In genomic region chr3:27352047-27352446, GRCh38 we compare ENCODE assay signal across 17 cellular contexts. TPM values are rescaled to one million over a fixed set of nuclear protein-coding genes. Genes with fewer than 3 reads are reported as not detected.
DNase-seq lines count a peak whose midpoint lies in the region; ATAC-seq, FAIRE-seq and TF ChIP-seq lines count a peak whose summit lies in the region.
"Had no signal": no experiment of that assay in that cellular context is flagged by ENCODE, and none has a peak within 500 bp of the region (broad histone marks: within the 10 kb centered on the region; RNA-seq: fewer than 3 reads in every experiment).

No MANE protein-coding gene starts in this region.

- CTCF ChIA-PET in HepG2 (lab: Yijun Ruan, JAX; ENCODE audit: low intra/inter-chr PET ratio, low total read pairs) = no interaction called here
- CTCF ChIA-PET in WTC11 (lab: Charles Lee) = no interaction called here

- H3K9ac ChIP-seq in HepG2 (ENCODE audit: insufficient read depth, low read depth, low read length) (no peak overlapping the region), subcutaneous abdominal adipose tissue (ENCODE audit: low read length in 5 of 5) (no peak overlapping the region)
- H3K9ac ChIP-seq: BLaER1 treated with 17β-estradiol and CSF1 and Interleukin-3, amounts not matched to agents 10 nM and 100 nM had no signal

- TF ChIP-seq POLR2A in right lobe of liver (IDR thresholded peaks at IDR 0.05) (no peak), HepG2 (IDR thresholded peaks at IDR 0.05; ENCODE audit: insufficient read depth in 1 of 2, low read depth in 2 of 2, low read length in 2 of 2) (no peak), suprapubic skin (IDR thresholded peaks at IDR 0.05) (no peak)

- H3K4me3 ChIP-seq in right lobe of liver = no peak overlapping the region
- no peak overlapping the region for H3K4me3 ChIP-seq in HepG2 (replicated peaks in 1 of 3; ENCODE audit: insufficient read depth in 1 of 3, low read depth in 2 of 3, low read length in 3 of 3)
- no peak overlapping the region for H3K4me3 ChIP-seq in subcutaneous abdominal adipose tissue (ENCODE audit: low read depth in 1 of 5, low read length in 5 of 5)
- no peak overlapping the region for H3K4me3 ChIP-seq in suprapubic skin
- H3K4me3 ChIP-seq: BLaER1 treated with 17β-estradiol and CSF1 and Interleukin-3, amounts not matched to agents 10 nM and 100 nM; GM12878 had no signal

- H3K4me1 ChIP-seq in right lobe of liver (peaks cover 0 to 21% (median 6%) of the 10 kb centered on the region in 4 donors), HepG2 (ENCODE audit: insufficient read depth, low read length) (peaks cover 28% of the 10 kb centered on the region), subcutaneous abdominal adipose tissue (ENCODE audit: control insufficient read depth in 5 of 5, insufficient read depth in 5 of 5, low read length in 5 of 5) (peaks cover 0 to 37% (median 17%) of the 10 kb centered on the region in 5 donors), suprapubic skin (peaks cover 20% of the 10 kb centered on the region)
- H3K4me1 ChIP-seq: BLaER1 treated with 17β-estradiol and CSF1 and Interleukin-3, amounts not matched to agents 10 nM and 100 nM had no signal

- H3K27ac Mint-ChIP-seq in WTC11 = no peak overlapping the region
- H3K27ac Mint-ChIP-seq in progenitor cell of endocrine pancreas = peak overlapping the region; percentile 0
- H3K27ac Mint-ChIP-seq: B cell; CD8-positive, alpha-beta T cell had no signal

- no TSS peak for BruUV-seq in HepG2 (replicated peaks; lab: Mats Ljungman, UMichigan)

- in situ Hi-C loops in HepG2 (cut with HindIII; ENCODE audit: extremely low pct_ligation_motif_present, low pct_unique_long_range_greater_than_20kb) = no loop called here

- TF ChIP-seq RAD21 in HepG2 (CRISPR knock-in tag; IDR thresholded peaks at IDR 0.05) = no peak

- H3K36me3 Mint-ChIP-seq in WTC11 (no peaks in the 10 kb centered on the region), progenitor cell of endocrine pancreas (ENCODE audit: insufficient read depth) (no peaks in the 10 kb centered on the region)
- H3K36me3 Mint-ChIP-seq: CD8-positive, alpha-beta T cell had no signal

- TF ChIP-seq EP300 in HepG2 (IDR thresholded peaks at IDR 0.05; ENCODE audit: low read depth in 2 of 2, low read length in 2 of 2) (no peak), HepG2 (CRISPR knock-in tag; IDR thresholded peaks at IDR 0.05; ENCODE audit: borderline replicate concordance) (no peak), suprapubic skin (IDR thresholded peaks at IDR 0.05) (no peak)

- H3K36me3 ChIP-seq in right lobe of liver (no peaks in the 10 kb centered on the region), HepG2 (replicated peaks in 1 of 2; ENCODE audit: control insufficient read depth in 1 of 2, insufficient read depth in 2 of 2, low read length in 2 of 2) (peaks cover 0 to 4% of the 10 kb centered on the region in 2 experiments; a peak in 1 of 5 replicates), subcutaneous abdominal adipose tissue (ENCODE audit: control insufficient read depth in 5 of 5, insufficient read depth in 5 of 5, low read length in 5 of 5) (no peaks in the 10 kb centered on the region), suprapubic skin (no peaks in the 10 kb centered on the region)

- H3K27me3 Mint-ChIP-seq in WTC11 (ENCODE audit: low read depth) (no peaks in the 10 kb centered on the region; the same call in 1 of the 2 replicates), progenitor cell of endocrine pancreas (no peaks in the 10 kb centered on the region)
- H3K27me3 Mint-ChIP-seq: B cell had no signal

- H3K27me3 ChIP-seq in right lobe of liver (no peaks in the 10 kb centered on the region), HepG2 (ENCODE audit: control insufficient read depth in 1 of 2, insufficient read depth in 2 of 2, low read length in 2 of 2) (no peaks in the 10 kb centered on the region), subcutaneous abdominal adipose tissue (ENCODE audit: control insufficient read depth in 5 of 5, insufficient read depth in 4 of 5, low read length in 5 of 5) (no peaks in the 10 kb centered on the region), suprapubic skin (no peaks in the 10 kb centered on the region)
- H3K27me3 ChIP-seq: BLaER1 treated with 17β-estradiol and CSF1 and Interleukin-3, amounts not matched to agents 10 nM and 100 nM had no signal

- DNase-seq in right lobe of liver (no peak), HepG2 (ENCODE audit: low spot score) (no peak), WTC11 (ENCODE audit: low spot score) (no peak), progenitor cell of endocrine pancreas (ENCODE audit: low spot score, unreplicated experiment) (no peak), NCI-H524 treated with DMSO at 0.1 percent for 48 hours (lab: John Stamatoyannopoulos, UW) (no peak), suprapubic skin (ENCODE audit: low spot score in 2 of 2) (no peak), cortex of kidney (lab: John Stamatoyannopoulos, UW) (no peak)
- DNase-seq: Calu3; CD8-positive, alpha-beta T cell; DND-41; EL; H9 had no signal

- no peaks in the 10 kb centered on the region for H4K20me1 ChIP-seq in HepG2 (ENCODE audit: insufficient read depth, low read length)
- H4K20me1 ChIP-seq: BLaER1 treated with 17β-estradiol and CSF1 and Interleukin-3, amounts not matched to agents 10 nM and 100 nM had no signal

- TF ChIP-seq CTCF in right lobe of liver (IDR thresholded peaks at IDR 0.05) (no peak), HepG2 (CRISPR knock-in tag; IDR thresholded peaks at IDR 0.05) (no peak), WTC11 (IDR thresholded peaks at IDR 0.05) (no peak), progenitor cell of endocrine pancreas (IDR thresholded peaks at IDR 0.05; ENCODE audit: unreplicated experiment) (no peak), suprapubic skin (IDR thresholded peaks at IDR 0.05) (no peak)

- no peak overlapping the region for H3K4me3 Mint-ChIP-seq in WTC11
- no peak overlapping the region for H3K4me3 Mint-ChIP-seq in progenitor cell of endocrine pancreas (ENCODE audit: low read depth)
- H3K4me3 Mint-ChIP-seq: B cell; CD8-positive, alpha-beta T cell; H9 had no signal

- FAIRE-seq in HepG2 (lab: Jason Lieb, UNC) = no peak
- FAIRE-seq: GM12878, H1 had no signal

- no peaks in the 10 kb centered on the region for H3K79me2 ChIP-seq in HepG2 (ENCODE audit: insufficient read depth, low read length)

- H3K4me1 Mint-ChIP-seq in WTC11 (peaks cover 42% of the 10 kb centered on the region), progenitor cell of endocrine pancreas (ENCODE audit: low read depth) (peaks cover 6% of the 10 kb centered on the region)

- H3K27ac ChIP-seq in right lobe of liver (no peak overlapping the region), HepG2 (ENCODE audit: extremely low read length, insufficient read depth, low read length) (no peak overlapping the region), subcutaneous abdominal adipose tissue (ENCODE audit: low read depth, low read length) (peak overlapping the region; percentile 39), suprapubic skin (no peak overlapping the region)
- H3K27ac ChIP-seq: BLaER1 treated with 17β-estradiol and CSF1 and Interleukin-3, amounts not matched to agents 10 nM and 100 nM had no signal

- WGBS in right lobe of liver (ENCODE audit: insufficient coverage, low coverage, low lambda C conversion rate, missing lambda C conversion rate) = 8% methylated on average over 3 of the region's 3 CpGs
- WGBS in HepG2 (ENCODE audit: low lambda C conversion rate) = 90% methylated on average over 3 of the region's 3 CpGs
- 80% methylated on average over 3 of the region's 3 CpGs for WGBS in suprapubic skin

- H3K9me3 ChIP-seq in right lobe of liver (no peaks in the 10 kb centered on the region), HepG2 (ENCODE audit: low read length) (no peaks in the 10 kb centered on the region), subcutaneous abdominal adipose tissue (ENCODE audit: control insufficient read depth in 5 of 5, low read length in 5 of 5) (no peaks in the 10 kb centered on the region), suprapubic skin (no peaks in the 10 kb centered on the region)

- no peak overlapping the region for H2AFZ ChIP-seq in HepG2 (ENCODE audit: low read length)

- peaks cover 11% of the 10 kb centered on the region for H3K9me3 Mint-ChIP-seq in WTC11
- H3K9me3 Mint-ChIP-seq in progenitor cell of endocrine pancreas (ENCODE audit: low read depth) = no peaks in the 10 kb centered on the region
- H3K9me3 Mint-ChIP-seq: CD8-positive, alpha-beta T cell; H9 had no signal

- ATAC-seq in right lobe of liver (peak; percentile 52 to 68 (median 64)), HepG2 (no peak), WTC11 (peak; percentile 14; the same call in 1 of the 2 replicates)
- ATAC-seq: CD8-positive, alpha-beta T cell; GM12878 had no signal

- POLR2A ChIA-PET in HepG2 (lab: Yijun Ruan, JAX) = no interaction called here
- POLR2A ChIA-PET in WTC11 (lab: Charles Lee) = no interaction called here

- no peak overlapping the region for H3K4me2 ChIP-seq in HepG2 (ENCODE audit: low read depth, low read length)
- H3K4me2 ChIP-seq: BLaER1 treated with 17β-estradiol and CSF1 and Interleukin-3, amounts not matched to agents 10 nM and 100 nM had no signal

- intact Hi-C loops in right lobe of liver (cut with DNase I) (no loop called here), HepG2 (cut with micrococcal nuclease; ENCODE audit: unreplicated experiment) (no loop called here)

RNA-seq across cellular contexts. Expression of gene NEK10, which starts 17.1 kb away (rescaled TPM):
- total RNA-seq in right lobe of liver (1 to 10 TPM in 3 of 6 experiments, under 1 TPM in 3; 0.43 to 2.5 (median 0.87) TPM), HepG2 (2016; rRNA removed; fragmentation: Illumina TruSeq; extraction: Trizol) (14.2 and 15.0 TPM in 2 replicates), WTC11 (2021) (0.37 to 1.4 TPM (median 0.73 TPM) in 3 replicates), progenitor cell of endocrine pancreas (2.3 and 3.3 TPM in 2 replicates), suprapubic skin (1 to 10 TPM in 3 of 4 donors, not detected in 1; 2.4 to 3.4 (median 3.0) TPM)
- 10.7 and 11.1 TPM in 2 replicates for total RNA-seq in HepG2 (2016; cell fraction: cytosol; rRNA removed; fragmentation: Illumina TruSeq; extraction: Trizol; ENCODE audit: low read depth)
- total RNA-seq in HepG2 (2016; cell fraction: insoluble cytoplasmic fraction; rRNA removed; fragmentation: Illumina TruSeq; extraction: Trizol) = 13.1 and 15.6 TPM in 2 replicates
- total RNA-seq in HepG2 (2016; cell fraction: membrane; rRNA removed; fragmentation: Illumina TruSeq; extraction: Trizol) = 6.9 and 9.2 TPM in 2 replicates
- total RNA-seq in HepG2 (2016; cell fraction: nucleus; rRNA removed; fragmentation: Illumina TruSeq; extraction: Trizol) = 33.9 and 37.7 TPM in 2 replicates
- polyA plus RNA-seq in HepG2 (2011; rRNA removed) = 2.3 and 2.8 TPM in 2 replicates
- 1.3 TPM in 2 replicates for polyA plus RNA-seq in HepG2 (2011; cell fraction: cytosol; rRNA removed)
- 4.3 and 4.4 TPM in 2 replicates for polyA plus RNA-seq in HepG2 (2011; cell fraction: nucleus; rRNA removed)
- 3.2 and 3.8 TPM in 2 replicates for polyA plus RNA-seq in HepG2 (2012)
- 0.54 and 0.58 TPM in 2 replicates for polyA plus RNA-seq in HepG2 (2016; cell fraction: cytosol; fragmentation: Illumina TruSeq; extraction: Trizol; ENCODE audit: low read depth)
- polyA plus RNA-seq in HepG2 (2016; cell fraction: insoluble cytoplasmic fraction; fragmentation: Illumina TruSeq; extraction: Trizol; ENCODE audit: low read depth) = 4.4 and 4.9 TPM in 2 replicates
- 1.8 and 1.9 TPM in 2 replicates for polyA plus RNA-seq in HepG2 (2016; cell fraction: membrane; fragmentation: Illumina TruSeq; extraction: Trizol; ENCODE audit: low read depth)
- polyA plus RNA-seq in HepG2 (2016; cell fraction: nucleus; fragmentation: Illumina TruSeq; extraction: Trizol; ENCODE audit: insufficient read depth, low read depth) = 10.4 and 12.9 TPM in 2 replicates
- 2.6 and 3.5 TPM in 2 replicates for polyA minus RNA-seq in HepG2 (2011; rRNA and poly(A)+ RNA removed; ENCODE audit: low replicate concordance)
- polyA minus RNA-seq in HepG2 (2011; cell fraction: cytosol; rRNA and poly(A)+ RNA removed) = 1.8 and 3.3 TPM in 2 replicates
- polyA minus RNA-seq in HepG2 (2011; cell fraction: nucleus; rRNA and poly(A)+ RNA removed) = 32.0 and 40.3 TPM in 2 replicates
